Comparison of ENCODE assay signal across 8 cellular contexts in the genomic region with DNA sequence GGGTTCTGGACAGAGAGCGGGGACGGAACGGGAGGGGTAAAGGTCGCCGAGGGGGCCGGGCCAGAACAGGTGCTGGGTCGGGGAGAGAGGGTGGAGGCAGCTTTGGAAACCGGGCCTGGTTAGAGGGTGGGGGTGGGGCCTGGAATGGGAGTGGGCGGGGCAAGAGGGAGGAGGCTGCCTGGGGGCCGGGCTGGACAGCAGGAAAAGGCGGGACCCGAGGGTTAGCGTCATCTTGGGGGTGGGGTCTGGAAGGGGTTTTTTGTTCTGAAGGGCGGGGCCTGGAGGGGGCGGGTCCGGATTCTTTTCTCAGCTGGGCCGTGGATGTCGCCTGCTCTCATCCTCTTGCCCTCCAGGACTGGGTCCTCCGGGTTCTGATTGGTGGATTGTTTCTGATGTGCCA. TPM values are rescaled to one million over a fixed set of nuclear protein-coding genes. Genes with fewer than 3 reads are reported as not detected.
DNase-seq lines count a peak whose midpoint lies in the region; TF ChIP-seq lines count a peak whose summit lies in the region.
"Had no signal": no experiment of that assay in that cellular context is flagged by ENCODE, and none has a peak within 500 bp of the region (broad histone marks: within the 10 kb centered on the region; RNA-seq: fewer than 3 reads in every experiment).

No MANE protein-coding gene starts in this region.

- H3K27ac ChIP-seq in angular gyrus (ENCODE audit: low read depth, low read length) (peak overlapping the region; percentile 37), iPS DF 6.9 (ENCODE audit: low read length) (no peak overlapping the region), brain microvascular endothelial cell (no peak overlapping the region)

- no CpG with 5 or more reads among the region's 19 CpGs for WGBS in iPS DF 6.9 (ENCODE audit: insufficient coverage, insufficient read length)

- no peaks in the 10 kb centered on the region for H3K9me3 ChIP-seq in iPS DF 6.9 (ENCODE audit: control insufficient read depth, insufficient read depth, low read length)

- no peak for TF ChIP-seq CTCF in brain microvascular endothelial cell (IDR thresholded peaks at IDR 0.05; ENCODE audit: low read depth, low read length, missing control alignments)

- H3K4me3 ChIP-seq in H7 (ENCODE audit: insufficient read depth, low read depth, low read length) (peak overlapping the region; percentile 37; the same call in 1 of the 2 replicates), iPS DF 6.9 (ENCODE audit: low read length) (peak overlapping the region; percentile 43; the same call in 1 of the 2 replicates), skeletal muscle cell (ENCODE audit: low read depth, low read length) (no peak overlapping the region), brain microvascular endothelial cell (ENCODE audit: low read depth, low read length) (no peak overlapping the region)

- in situ Hi-C loops in brain microvascular endothelial cell (cut with HindIII; ENCODE audit: low pct_ligation_motif_present, low sequenced_read_pairs): no loop called here

- DNase-seq in H7 (peak; percentile 98), iPS DF 6.9 (ENCODE audit: low read depth, low spot score) (peak; percentile 41), skeletal muscle cell (ENCODE audit: low read depth) (peak; percentile 5), NCI-H748 treated with DMSO at 0.1 percent for 48 hours (lab: John Stamatoyannopoulos, UW) (no peak), brain microvascular endothelial cell (no peak), NCI-H2081 (lab: John Stamatoyannopoulos, UW) (no peak)
- DNase-seq: central memory CD4-positive, alpha-beta T cell had no signal

- H3K36me3 ChIP-seq in H7 (replicated peaks; ENCODE audit: control insufficient read depth, insufficient read depth, low read length) (no peaks in the 10 kb centered on the region), iPS DF 6.9 (ENCODE audit: control insufficient read depth, insufficient read depth, low read length) (no peaks in the 10 kb centered on the region), brain microvascular endothelial cell (replicated peaks) (no peaks in the 10 kb centered on the region)

- H3K27me3 ChIP-seq in H7 (ENCODE audit: control insufficient read depth, insufficient read depth, low read length) (no peaks in the 10 kb centered on the region), iPS DF 6.9 (ENCODE audit: control insufficient read depth, insufficient read depth, low read length) (no peaks in the 10 kb centered on the region), brain microvascular endothelial cell (replicated peaks) (no peaks in the 10 kb centered on the region)

- H3K4me1 ChIP-seq in iPS DF 6.9 (ENCODE audit: control insufficient read depth, insufficient read depth, low read length): no peaks in the 10 kb centered on the region

RNA-seq across cellular contexts. Expression of a gene that starts 4.3 kb away (rescaled TPM):
- total RNA-seq in H7 (2014; rRNA removed; shearing (Covaris generic)): 12.0 and 13.9 TPM in 2 replicates

RNA-seq across cellular contexts. Expression of a gene that starts 31.5 kb away (rescaled TPM):
- 29.7 and 44.9 TPM in 2 replicates for total RNA-seq in H7 (2014; rRNA removed; shearing (Covaris generic))

Comparison
In these comparisons a context has a peak if more than half of its experiments do, and no peak if none do; other contexts are left out.
1. DNase-seq: peak in H7 (single experiment), iPS DF 6.9 (single experiment) and skeletal muscle cell (single experiment); none in NCI-H748 treated with DMSO at 0.1 percent for 48 hours (single experiment), brain microvascular endothelial cell (single experiment) and NCI-H2081 (0 of 2).
2. H3K4me3 ChIP-seq: peak in H7 (single experiment) and iPS DF 6.9 (single experiment); none in skeletal muscle cell (single experiment) and brain microvascular endothelial cell (single experiment).